2 cellular contexts compared by ENCODE assay signal in the genomic region with DNA sequence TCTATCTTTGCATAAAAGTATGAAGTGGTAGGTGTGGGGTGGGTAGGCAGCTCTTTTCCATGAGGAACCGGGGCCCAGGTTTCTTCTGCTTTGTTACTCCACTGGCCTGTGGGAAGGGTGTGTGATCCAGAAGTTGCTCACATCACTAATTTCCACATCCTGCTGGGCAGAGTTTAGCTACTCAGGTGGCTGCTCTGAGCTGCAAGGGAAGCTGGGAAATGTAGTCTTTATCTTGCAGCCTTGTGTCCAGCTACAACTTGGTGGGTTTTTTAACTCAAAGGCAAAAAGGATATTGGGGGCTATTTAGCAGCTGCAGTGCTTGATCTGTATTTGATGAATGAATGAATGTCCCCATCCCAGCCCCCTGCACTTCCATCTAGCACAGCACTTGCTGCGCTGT.
TF ChIP-seq lines count a peak whose summit lies in the region.

No MANE protein-coding gene starts in this region.

TF ChIP-seq in SK-N-SH treated with all-trans-retinoic acid at 6 μM for 48 hours, 23 proteins besides CTCF, POLR2A, EP300 and RAD21 (continued from another document):
- TF ChIP-seq, protein P1, sequence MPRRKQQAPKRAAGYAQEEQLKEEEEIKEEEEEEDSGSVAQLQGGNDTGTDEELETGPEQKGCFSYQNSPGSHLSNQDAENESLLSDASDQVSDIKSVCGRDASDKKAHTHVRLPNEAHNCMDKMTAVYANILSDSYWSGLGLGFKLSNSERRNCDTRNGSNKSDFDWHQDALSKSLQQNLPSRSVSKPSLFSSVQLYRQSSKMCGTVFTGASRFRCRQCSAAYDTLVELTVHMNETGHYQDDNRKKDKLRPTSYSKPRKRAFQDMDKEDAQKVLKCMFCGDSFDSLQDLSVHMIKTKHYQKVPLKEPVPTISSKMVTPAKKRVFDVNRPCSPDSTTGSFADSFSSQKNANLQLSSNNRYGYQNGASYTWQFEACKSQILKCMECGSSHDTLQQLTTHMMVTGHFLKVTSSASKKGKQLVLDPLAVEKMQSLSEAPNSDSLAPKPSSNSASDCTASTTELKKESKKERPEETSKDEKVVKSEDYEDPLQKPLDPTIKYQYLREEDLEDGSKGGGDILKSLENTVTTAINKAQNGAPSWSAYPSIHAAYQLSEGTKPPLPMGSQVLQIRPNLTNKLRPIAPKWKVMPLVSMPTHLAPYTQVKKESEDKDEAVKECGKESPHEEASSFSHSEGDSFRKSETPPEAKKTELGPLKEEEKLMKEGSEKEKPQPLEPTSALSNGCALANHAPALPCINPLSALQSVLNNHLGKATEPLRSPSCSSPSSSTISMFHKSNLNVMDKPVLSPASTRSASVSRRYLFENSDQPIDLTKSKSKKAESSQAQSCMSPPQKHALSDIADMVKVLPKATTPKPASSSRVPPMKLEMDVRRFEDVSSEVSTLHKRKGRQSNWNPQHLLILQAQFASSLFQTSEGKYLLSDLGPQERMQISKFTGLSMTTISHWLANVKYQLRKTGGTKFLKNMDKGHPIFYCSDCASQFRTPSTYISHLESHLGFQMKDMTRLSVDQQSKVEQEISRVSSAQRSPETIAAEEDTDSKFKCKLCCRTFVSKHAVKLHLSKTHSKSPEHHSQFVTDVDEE (CRISPR knock-in tag; IDR thresholded peaks at IDR 0.05) = no peak
- TF ChIP-seq, protein P2, sequence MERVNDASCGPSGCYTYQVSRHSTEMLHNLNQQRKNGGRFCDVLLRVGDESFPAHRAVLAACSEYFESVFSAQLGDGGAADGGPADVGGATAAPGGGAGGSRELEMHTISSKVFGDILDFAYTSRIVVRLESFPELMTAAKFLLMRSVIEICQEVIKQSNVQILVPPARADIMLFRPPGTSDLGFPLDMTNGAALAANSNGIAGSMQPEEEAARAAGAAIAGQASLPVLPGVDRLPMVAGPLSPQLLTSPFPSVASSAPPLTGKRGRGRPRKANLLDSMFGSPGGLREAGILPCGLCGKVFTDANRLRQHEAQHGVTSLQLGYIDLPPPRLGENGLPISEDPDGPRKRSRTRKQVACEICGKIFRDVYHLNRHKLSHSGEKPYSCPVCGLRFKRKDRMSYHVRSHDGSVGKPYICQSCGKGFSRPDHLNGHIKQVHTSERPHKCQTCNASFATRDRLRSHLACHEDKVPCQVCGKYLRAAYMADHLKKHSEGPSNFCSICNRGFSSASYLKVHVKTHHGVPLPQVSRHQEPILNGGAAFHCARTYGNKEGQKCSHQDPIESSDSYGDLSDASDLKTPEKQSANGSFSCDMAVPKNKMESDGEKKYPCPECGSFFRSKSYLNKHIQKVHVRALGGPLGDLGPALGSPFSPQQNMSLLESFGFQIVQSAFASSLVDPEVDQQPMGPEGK (CRISPR knock-in tag; IDR thresholded peaks at IDR 0.05; ENCODE audit: borderline replicate concordance) = no peak
- TF ChIP-seq, protein P3, sequence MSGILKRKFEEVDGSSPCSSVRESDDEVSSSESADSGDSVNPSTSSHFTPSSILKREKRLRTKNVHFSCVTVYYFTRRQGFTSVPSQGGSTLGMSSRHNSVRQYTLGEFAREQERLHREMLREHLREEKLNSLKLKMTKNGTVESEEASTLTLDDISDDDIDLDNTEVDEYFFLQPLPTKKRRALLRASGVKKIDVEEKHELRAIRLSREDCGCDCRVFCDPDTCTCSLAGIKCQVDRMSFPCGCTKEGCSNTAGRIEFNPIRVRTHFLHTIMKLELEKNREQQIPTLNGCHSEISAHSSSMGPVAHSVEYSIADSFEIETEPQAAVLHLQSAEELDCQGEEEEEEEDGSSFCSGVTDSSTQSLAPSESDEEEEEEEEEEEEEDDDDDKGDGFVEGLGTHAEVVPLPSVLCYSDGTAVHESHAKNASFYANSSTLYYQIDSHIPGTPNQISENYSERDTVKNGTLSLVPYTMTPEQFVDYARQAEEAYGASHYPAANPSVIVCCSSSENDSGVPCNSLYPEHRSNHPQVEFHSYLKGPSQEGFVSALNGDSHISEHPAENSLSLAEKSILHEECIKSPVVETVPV (CRISPR knock-in tag; IDR thresholded peaks at IDR 0.05) = no peak
- TF ChIP-seq PPARA (CRISPR knock-in tag; IDR thresholded peaks at IDR 0.05; ENCODE audit: borderline replicate concordance) = no peak
- no peak for TF ChIP-seq ARNTL (CRISPR knock-in tag; IDR thresholded peaks at IDR 0.05; ENCODE audit: borderline replicate concordance, low read depth)
- TF ChIP-seq TOX (CRISPR knock-in tag; IDR thresholded peaks at IDR 0.05; ENCODE audit: borderline replicate concordance) = no peak
- TF ChIP-seq ZNF565 (CRISPR knock-in tag; conservative IDR thresholded peaks at IDR 0.05; ENCODE audit: low read depth) = no peak
- TF ChIP-seq ZFP30 (CRISPR knock-in tag; IDR thresholded peaks at IDR 0.05) = no peak
- TF ChIP-seq SNAI2 (CRISPR knock-in tag; IDR thresholded peaks at IDR 0.05) = no peak
- no peak for TF ChIP-seq ZNF8 (CRISPR knock-in tag; IDR thresholded peaks at IDR 0.05)
- TF ChIP-seq ZC3H10 (CRISPR knock-in tag; IDR thresholded peaks at IDR 0.05) = no peak
- TF ChIP-seq, protein P4, sequence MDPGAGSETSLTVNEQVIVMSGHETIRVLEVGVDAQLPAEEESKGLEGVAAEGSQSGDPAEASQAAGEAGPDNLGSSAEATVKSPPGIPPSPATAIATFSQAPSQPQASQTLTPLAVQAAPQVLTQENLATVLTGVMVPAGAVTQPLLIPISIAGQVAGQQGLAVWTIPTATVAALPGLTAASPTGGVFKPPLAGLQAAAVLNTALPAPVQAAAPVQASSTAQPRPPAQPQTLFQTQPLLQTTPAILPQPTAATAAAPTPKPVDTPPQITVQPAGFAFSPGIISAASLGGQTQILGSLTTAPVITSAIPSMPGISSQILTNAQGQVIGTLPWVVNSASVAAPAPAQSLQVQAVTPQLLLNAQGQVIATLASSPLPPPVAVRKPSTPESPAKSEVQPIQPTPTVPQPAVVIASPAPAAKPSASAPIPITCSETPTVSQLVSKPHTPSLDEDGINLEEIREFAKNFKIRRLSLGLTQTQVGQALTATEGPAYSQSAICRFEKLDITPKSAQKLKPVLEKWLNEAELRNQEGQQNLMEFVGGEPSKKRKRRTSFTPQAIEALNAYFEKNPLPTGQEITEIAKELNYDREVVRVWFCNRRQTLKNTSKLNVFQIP (CRISPR knock-in tag; IDR thresholded peaks at IDR 0.05; ENCODE audit: borderline replicate concordance, low read depth) = no peak
- no peak for TF ChIP-seq ZFP3 (CRISPR knock-in tag; IDR thresholded peaks at IDR 0.05)

TF ChIP-seq in SK-N-SH, 30 proteins besides CTCF, POLR2A, EP300 and RAD21 (continued from another document):
- TF ChIP-seq, protein P5, sequence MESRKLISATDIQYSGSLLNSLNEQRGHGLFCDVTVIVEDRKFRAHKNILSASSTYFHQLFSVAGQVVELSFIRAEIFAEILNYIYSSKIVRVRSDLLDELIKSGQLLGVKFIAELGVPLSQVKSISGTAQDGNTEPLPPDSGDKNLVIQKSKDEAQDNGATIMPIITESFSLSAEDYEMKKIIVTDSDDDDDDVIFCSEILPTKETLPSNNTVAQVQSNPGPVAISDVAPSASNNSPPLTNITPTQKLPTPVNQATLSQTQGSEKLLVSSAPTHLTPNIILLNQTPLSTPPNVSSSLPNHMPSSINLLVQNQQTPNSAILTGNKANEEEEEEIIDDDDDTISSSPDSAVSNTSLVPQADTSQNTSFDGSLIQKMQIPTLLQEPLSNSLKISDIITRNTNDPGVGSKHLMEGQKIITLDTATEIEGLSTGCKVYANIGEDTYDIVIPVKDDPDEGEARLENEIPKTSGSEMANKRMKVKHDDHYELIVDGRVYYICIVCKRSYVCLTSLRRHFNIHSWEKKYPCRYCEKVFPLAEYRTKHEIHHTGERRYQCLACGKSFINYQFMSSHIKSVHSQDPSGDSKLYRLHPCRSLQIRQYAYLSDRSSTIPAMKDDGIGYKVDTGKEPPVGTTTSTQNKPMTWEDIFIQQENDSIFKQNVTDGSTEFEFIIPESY (IDR thresholded peaks at IDR 0.05; ENCODE audit: borderline replicate concordance, low read depth) = no peak
- TF ChIP-seq RCOR1 (IDR thresholded peaks at IDR 0.05; ENCODE audit: low read length) = no peak
- no peak for TF ChIP-seq GATA2 (CRISPR knock-in tag; IDR thresholded peaks at IDR 0.05)
- TF ChIP-seq TEAD4 (IDR thresholded peaks at IDR 0.05; ENCODE audit: borderline replicate concordance, insufficient read depth) = no peak
